15 cellular contexts compared by ENCODE assay signal in the genomic region with DNA sequence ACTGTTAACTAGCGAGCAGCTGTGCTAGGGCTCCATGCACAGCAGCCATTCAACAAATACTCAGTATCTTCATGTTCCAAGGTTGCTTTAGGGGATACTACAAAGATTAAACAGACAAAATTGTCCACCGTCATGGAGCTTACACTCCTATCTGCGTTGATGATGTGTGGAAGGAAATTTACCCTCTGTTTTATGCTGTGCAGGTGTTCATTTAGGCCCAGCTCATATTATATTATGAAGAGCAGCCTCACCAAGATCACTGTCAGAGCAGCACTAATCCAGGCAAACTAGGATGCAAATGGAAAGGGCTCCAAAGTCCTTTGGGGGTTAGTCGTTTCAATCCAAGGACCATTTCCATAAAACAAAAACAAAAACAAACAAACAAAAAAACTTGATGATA. TPM values are rescaled to one million over a fixed set of nuclear protein-coding genes. Genes with fewer than 3 reads are reported as not detected.
DNase-seq lines count a peak whose midpoint lies in the region; ATAC-seq, FAIRE-seq and TF ChIP-seq lines count a peak whose summit lies in the region.
"Had no signal": no experiment of that assay in that cellular context is flagged by ENCODE, and none has a peak within 500 bp of the region (broad histone marks: within the 10 kb centered on the region; RNA-seq: fewer than 3 reads in every experiment).

No MANE protein-coding gene starts in this region.

- peak overlapping the region; percentile 74 for H3K9ac ChIP-seq in Karpas-422 (ENCODE audit: low read length)
- peak overlapping the region; percentile 47 for H3K9ac ChIP-seq in GM12878 (ENCODE audit: control insufficient read depth, insufficient read depth, low read length)
- H3K9ac ChIP-seq: parathyroid adenoma had no signal

- H3K4me1 ChIP-seq in Karpas-422 (ENCODE audit: low read length) (peaks cover 99% of the 10 kb centered on the region), GM12878 (ENCODE audit: control insufficient read depth, insufficient read depth, low read length) (peaks cover 72% of the 10 kb centered on the region)

- peak overlapping the region; percentile 43 for H3K4me3 ChIP-seq in Karpas-422 (ENCODE audit: low read length)
- H3K4me3 ChIP-seq in GM12878: no peak overlapping the region
- H3K4me3 ChIP-seq: thoracic aorta had no signal

- CTCF ChIA-PET in GM12878 (lab: Yijun Ruan, JAX): interaction anchor here (0.9 to 31.2 kb wide), 10 partner anchors 12 to 125 kb away, joined by 3 to 534 read pairs (median 8); a partner anchor contains a TSS

- H3K79me2 ChIP-seq in Karpas-422 (ENCODE audit: low read length) (peaks cover 68% of the 10 kb centered on the region), GM12878 (ENCODE audit: control insufficient read depth, insufficient read depth, low read length) (peaks cover 20% of the 10 kb centered on the region)

- RAD21 ChIA-PET in GM12878 (lab: Charles Lee; ENCODE audit: unreplicated experiment): interaction anchor here (0.9 to 19.4 kb wide), 8 partner anchors 12 to 123 kb away, joined by 3 to 294 read pairs (median 19); a partner anchor contains a TSS

- no peak for FAIRE-seq in GM12878 (lab: Jason Lieb, UNC)
- FAIRE-seq: frontal cortex, keratinocyte had no signal

- no peak for ATAC-seq in activated T-cell treated with anti-CD3 and anti-CD28 coated beads, Interleukin-2, amount 50 U/mL, for 72 hours (replicated peaks in 1 of 2)
- peak; percentile 1 for ATAC-seq in GM12878
- no peak for ATAC-seq in stimulated activated effector memory CD8-positive, alpha-beta T cell treated with anti-CD3 and anti-CD28 coated beads, Interleukin-12 subunit alpha, Interleukin-12 subunit beta, amount 100 ng/mL, for 72 hours
- ATAC-seq in GM18517 (IDR thresholded peaks at IDR 0.05; ENCODE audit: unreplicated experiment): no peak
- no peak for ATAC-seq in GM18502 (IDR thresholded peaks at IDR 0.05; ENCODE audit: poor library complexity, unreplicated experiment)

- no peak overlapping the region for H2AFZ ChIP-seq in Karpas-422 (ENCODE audit: low read length)
- peak overlapping the region; percentile 83 for H2AFZ ChIP-seq in GM12878 (ENCODE audit: control insufficient read depth, low read depth, low read length)
- H2AFZ ChIP-seq: parathyroid adenoma had no signal

- H3K4me3 Mint-ChIP-seq in activated T-cell treated with anti-CD3 and anti-CD28 coated beads, Interleukin-2, amount 50 U/mL, for 72 hours: peak overlapping the region; percentile 67 to 90
- peak overlapping the region; percentile 51 for H3K4me3 Mint-ChIP-seq in stimulated activated effector memory CD8-positive, alpha-beta T cell treated with anti-CD3 and anti-CD28 coated beads, Interleukin-12 subunit alpha, Interleukin-12 subunit beta, amount 100 ng/mL, for 72 hours
- H3K4me3 Mint-ChIP-seq: brain had no signal

- TF ChIP-seq EP300 in GM12878 (IDR thresholded peaks at IDR 0.05; ENCODE audit: borderline replicate concordance in 1 of 2, control insufficient read depth in 1 of 2, low read depth in 2 of 2, low read length in 2 of 2): no peak

- no peaks in the 10 kb centered on the region for H3K9me2 ChIP-seq in Karpas-422 (replicated peaks; ENCODE audit: insufficient read depth, low read length)

- POLR2A ChIA-PET in GM12878 (lab: Charles Lee): interaction anchor here (0.8 to 10.9 kb wide), 11 partner anchors 10 to 125 kb away, joined by 3 to 246 read pairs (median 6); a partner anchor contains a TSS

- no peak for DNase-seq in activated T-cell treated with anti-CD3 and anti-CD28 coated beads, Interleukin-2, amount 50 U/mL, for 72 hours
- DNase-seq in activated T-cell treated with anti-CD3 and anti-CD28 coated beads for 4 hours: no peak
- peak; percentile 78 for DNase-seq in Karpas-422
- DNase-seq in GM12878 (ENCODE audit: low read depth, low spot score): no peak
- DNase-seq in stimulated activated effector memory CD8-positive, alpha-beta T cell treated with anti-CD3 and anti-CD28 coated beads, Interleukin-12 subunit alpha, Interleukin-12 subunit beta, amount 100 ng/mL, for 72 hours (ENCODE audit: low spot score in 2 of 2): no peak
- no peak for DNase-seq in glomerular visceral epithelial cell (ENCODE audit: extremely low spot score)
- DNase-seq: effector CD8-positive, alpha-beta T cell; NCI-H2227 treated with DMSO at 0.1 percent for 48 hours had no signal

- no peaks in the 10 kb centered on the region for H3K9me3 Mint-ChIP-seq in activated T-cell treated with anti-CD3 and anti-CD28 coated beads, Interleukin-2, amount 50 U/mL, for 72 hours
- H3K9me3 Mint-ChIP-seq in stimulated activated effector memory CD8-positive, alpha-beta T cell treated with anti-CD3 and anti-CD28 coated beads, Interleukin-12 subunit alpha, Interleukin-12 subunit beta, amount 100 ng/mL, for 72 hours: no peaks in the 10 kb centered on the region

- peaks cover 2 to 12% of the 10 kb centered on the region in 2 donors for H3K36me3 Mint-ChIP-seq in activated T-cell treated with anti-CD3 and anti-CD28 coated beads, Interleukin-2, amount 50 U/mL, for 72 hours (ENCODE audit: insufficient read depth in 2 of 2)
- peaks cover 61% of the 10 kb centered on the region for H3K36me3 Mint-ChIP-seq in stimulated activated effector memory CD8-positive, alpha-beta T cell treated with anti-CD3 and anti-CD28 coated beads, Interleukin-12 subunit alpha, Interleukin-12 subunit beta, amount 100 ng/mL, for 72 hours

- H3K27ac ChIP-seq in Karpas-422 (ENCODE audit: low read length) (peak overlapping the region; percentile 99), GM12878 (ENCODE audit: control insufficient read depth, insufficient read depth) (peak overlapping the region; percentile 89)
- H3K27ac ChIP-seq: parathyroid adenoma, thoracic aorta had no signal

- H3K27me3 ChIP-seq in Karpas-422 (ENCODE audit: low read length): no peaks in the 10 kb centered on the region
- no peaks in the 10 kb centered on the region for H3K27me3 ChIP-seq in GM12878 (replicated peaks in 1 of 2; ENCODE audit: control insufficient read depth in 2 of 2, insufficient read depth in 2 of 2, low read length in 1 of 2)

- H3K4me2 ChIP-seq in Karpas-422 (ENCODE audit: low read depth, low read length, poor library complexity, severe bottlenecking) (peak overlapping the region; percentile 71), GM12878 (ENCODE audit: control insufficient read depth, insufficient read depth) (peak overlapping the region; percentile 64)

- TF ChIP-seq POLR2A in GM12878 (IDR thresholded peaks at IDR 0.05; ENCODE audit: low read depth, low read length): no peak; the same call in 1 of the 2 replicates

- H3K4me1 Mint-ChIP-seq in activated T-cell treated with anti-CD3 and anti-CD28 coated beads, Interleukin-2, amount 50 U/mL, for 72 hours (ENCODE audit: low read depth): peaks cover 92% of the 10 kb centered on the region
- H3K4me1 Mint-ChIP-seq in stimulated activated effector memory CD8-positive, alpha-beta T cell treated with anti-CD3 and anti-CD28 coated beads, Interleukin-12 subunit alpha, Interleukin-12 subunit beta, amount 100 ng/mL, for 72 hours: peaks cover 88% of the 10 kb centered on the region

- in situ Hi-C loops in GM12878 (cut with MboI): no loop called here

- H3K9me3 ChIP-seq in Karpas-422 (ENCODE audit: low read length) (no peaks in the 10 kb centered on the region), GM12878 (replicated peaks; ENCODE audit: control insufficient read depth, insufficient read depth, low read length) (no peaks in the 10 kb centered on the region)
- H3K9me3 ChIP-seq: thoracic aorta had no signal

- no peak for TF ChIP-seq CTCF in GM12878 (IDR thresholded peaks at IDR 0.05 in 2 of 3, conservative IDR thresholded peaks at IDR 0.05 in 1 of 3; ENCODE audit: control insufficient read depth in 2 of 3, extremely low read depth in 1 of 3, insufficient read depth in 1 of 3, low read depth in 3 of 3, low read length in 3 of 3)

- intact Hi-C loops in GM12878 (cut with micrococcal nuclease; ENCODE audit: unreplicated experiment): no loop called here

- H4K20me1 ChIP-seq in Karpas-422 (ENCODE audit: insufficient read depth, low read depth, low read length) (no peaks in the 10 kb centered on the region), GM12878 (ENCODE audit: control insufficient read depth, insufficient read depth) (no peaks in the 10 kb centered on the region)

- SMC1A ChIA-PET in GM12878 (lab: Charles Lee; ENCODE audit: uncharacterized antibody, unreplicated experiment): interaction anchor here (0.7 to 31.8 kb wide), 6 partner anchors 1 to 123 kb away, joined by 3 to 537 read pairs (median 457); a partner anchor contains a TSS

- BruUV-seq in GM12878 (replicated peaks; lab: Mats Ljungman, UMichigan): no TSS peak

- peaks cover 29% of the 10 kb centered on the region for H3K36me3 ChIP-seq in Karpas-422 (ENCODE audit: insufficient read depth, low read length)
- peaks cover 0 to 5% of the 10 kb centered on the region in 2 experiments; a peak in 1 of 4 replicates for H3K36me3 ChIP-seq in GM12878 (ENCODE audit: control insufficient read depth in 2 of 2, insufficient read depth in 2 of 2, low read length in 1 of 2)
- H3K36me3 ChIP-seq: thoracic aorta had no signal

- TF ChIP-seq RAD21 in GM12878 (IDR thresholded peaks at IDR 0.05; ENCODE audit: insufficient read depth, low read depth, low read length): no peak

- 2% methylated on average over 4 of the region's 4 CpGs for WGBS in GM12878 (ENCODE audit: insufficient coverage, insufficient replicate concordance, low lambda C conversion rate, missing lambda C conversion rate)

- H3K27ac Mint-ChIP-seq in activated T-cell treated with anti-CD3 and anti-CD28 coated beads, Interleukin-2, amount 50 U/mL, for 72 hours: peak overlapping the region; percentile 97
- H3K27ac Mint-ChIP-seq in stimulated activated effector memory CD8-positive, alpha-beta T cell treated with anti-CD3 and anti-CD28 coated beads, Interleukin-12 subunit alpha, Interleukin-12 subunit beta, amount 100 ng/mL, for 72 hours: peak overlapping the region; percentile 95
- H3K27ac Mint-ChIP-seq: brain had no signal

- no peaks in the 10 kb centered on the region for H3K27me3 Mint-ChIP-seq in activated T-cell treated with anti-CD3 and anti-CD28 coated beads, Interleukin-2, amount 50 U/mL, for 72 hours (ENCODE audit: low read depth)
- H3K27me3 Mint-ChIP-seq: brain had no signal

RNA-seq across cellular contexts. Expression of a gene that starts 13.4 kb away (rescaled TPM):
- 100 to 1,000 TPM; 198 to 237 TPM for total RNA-seq in activated T-cell treated with anti-CD3 and anti-CD28 coated beads, Interleukin-2, amount 50 U/mL, for 72 hours
- 46.8 and 62.6 TPM in 2 replicates for total RNA-seq in Karpas-422 (2014; rRNA removed; shearing (Covaris generic); ENCODE audit: low replicate concordance)
- total RNA-seq in GM12878 (2013; cell fraction: nucleolus; rRNA removed): 126 and 131 TPM in 2 replicates
- 23.9 and 25.2 TPM in 2 replicates for total RNA-seq in GM12878 (2014; rRNA removed)
- 52.1 and 57.1 TPM in 2 replicates for total RNA-seq in GM12878 (2014; rRNA removed; fragmentation: Illumina TruSeq; extraction: Trizol)
- 135 and 141 TPM in 2 replicates for total RNA-seq in GM12878 (2021)
- polyA plus RNA-seq in GM12878 (2011; ENCODE audit: low read depth): 45.3 TPM
- 96.8 and 110 TPM in 2 replicates for polyA plus RNA-seq in GM12878 (2011; rRNA removed)
- polyA plus RNA-seq in GM12878 (2011; cell fraction: cytosol; rRNA removed): 103 and 160 TPM in 2 replicates
- 112 and 138 TPM in 2 replicates for polyA plus RNA-seq in GM12878 (2011; cell fraction: nucleus; rRNA removed)
- 115 and 116 TPM in 2 replicates for polyA plus RNA-seq in GM12878 (2012)
- polyA plus RNA-seq in GM12878 (2014; fragmentation: Illumina TruSeq; extraction: Trizol): 185 and 188 TPM in 2 replicates
- polyA plus RNA-seq in GM12878 (2014; fragmentation: Nextera tagmentation; extraction: Ambion mirVana): 10 to 100 TPM; 23.1 to 28.6 TPM
- 66.7 and 68.8 TPM in 2 replicates for polyA plus RNA-seq in GM12878 (2014; rRNA removed)
- polyA plus RNA-seq in GM12878 (2016; fragmentation: Nextera tagmentation; extraction: Ambion mirVana): 10 to 100 TPM; 71.2 to 77.5 TPM
- 114 and 136 TPM in 2 replicates for polyA minus RNA-seq in GM12878 (2011; rRNA and poly(A)+ RNA removed)
- polyA minus RNA-seq in GM12878 (2011; cell fraction: cytosol; rRNA and poly(A)+ RNA removed): 56.0 and 63.3 TPM in 2 replicates
- 84.1 and 152 TPM in 2 replicates for polyA minus RNA-seq in GM12878 (2011; cell fraction: nucleus; rRNA and poly(A)+ RNA removed)
